In the genomic region with DNA sequence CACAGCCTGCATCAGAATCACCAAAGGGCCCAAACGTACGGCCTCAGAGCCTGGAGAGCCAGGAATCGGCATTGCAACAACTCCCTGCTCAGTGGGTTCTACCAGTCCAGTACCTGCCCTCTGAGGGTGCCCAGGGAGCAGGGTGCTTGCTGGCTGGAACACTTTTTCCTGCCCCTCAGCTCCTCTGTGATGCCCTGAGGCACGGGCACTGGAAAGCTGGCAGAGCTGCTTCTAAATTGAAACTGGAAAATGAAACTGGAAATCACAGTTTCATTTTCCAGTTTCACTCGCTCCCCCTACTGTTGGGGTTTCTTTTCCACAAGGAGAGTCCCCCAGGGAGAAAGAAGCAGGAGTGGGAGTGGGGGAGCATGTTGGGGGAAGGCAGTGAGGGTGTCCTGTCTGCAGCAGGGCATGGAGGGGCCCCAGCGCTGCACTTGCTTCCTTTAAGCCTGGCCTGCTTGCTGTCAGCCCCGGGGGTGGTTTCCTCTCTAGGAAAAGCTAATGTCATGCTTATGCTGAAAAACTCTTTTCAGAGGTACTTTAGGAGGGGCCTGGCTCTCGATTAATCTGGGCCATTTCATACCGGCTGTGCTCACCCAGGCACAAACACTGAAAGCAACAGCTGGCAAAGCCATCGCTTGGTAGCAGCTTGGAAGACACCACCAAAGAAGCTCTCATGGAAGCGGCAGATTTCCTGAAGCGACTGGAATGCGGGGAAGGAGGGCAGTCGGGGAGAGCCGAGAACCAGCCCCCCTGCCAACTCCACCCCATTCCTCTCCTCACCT, we compare ENCODE assay signal across 8 cellular contexts. TPM values are rescaled to one million over a fixed set of nuclear protein-coding genes. Genes with fewer than 3 reads are reported as not detected.
DNase-seq lines count a peak whose midpoint lies in the region; ATAC-seq and TF ChIP-seq lines count a peak whose summit lies in the region.

No MANE protein-coding gene starts in this region.

- CTCF ChIA-PET in AG04449 (lab: Yijun Ruan, JAX): interaction anchor here (0.7 to 4.0 kb wide), 14 partner anchors 9 to 77 kb away, joined by 3 to 16 read pairs (median 6); a partner anchor contains a TSS
- CTCF ChIA-PET in HCT116 (lab: Charles Lee): interaction anchor here (1.7 kb wide), 1 partner anchor 36 kb away, joined by 3 read pairs; no protein-coding TSS in a partner anchor

- 0 out of 2 replicates have a peak overlapping the region, but pooled peaks have one; percentile 4 for H3K4me2 ChIP-seq in HCT116 (ENCODE audit: low read length)

- no peak for TF ChIP-seq EP300 in upper lobe of left lung (IDR thresholded peaks at IDR 0.05)

- H3K4me3 Mint-ChIP-seq in activated naive CD4-positive, alpha-beta T cell treated with anti-CD3 and anti-CD28 coated beads, Interleukin-2, amount 50 U/mL, for 24 hours: peak overlapping the region; percentile 80

- ATAC-seq in HCT116: no peak
- peak; percentile 1 to 45 (median 12) for ATAC-seq in right lobe of liver
- ATAC-seq in upper lobe of left lung (ENCODE audit: low FRiP score in 2 of 2): no peak
- ATAC-seq in GM18873 (IDR thresholded peaks at IDR 0.05; ENCODE audit: low FRiP score, unreplicated experiment): no peak
- no peak for ATAC-seq in GM19452 (IDR thresholded peaks at IDR 0.05; ENCODE audit: unreplicated experiment)

- POLR2A ChIA-PET in AG04449 (lab: Yijun Ruan, JAX) (interaction anchor here (1.1 to 1.2 kb wide), 2 partner anchors 15 to 27 kb away, joined by 3 to 5 read pairs; a partner anchor contains a TSS), HCT116 (lab: Charles Lee) (no interaction called here)

- intact Hi-C loops in HCT116 (cut with micrococcal nuclease): no loop called here
- intact Hi-C loops in right lobe of liver (cut with DNase I): loop anchor here in 1 of 2 donors (10.0 kb wide), 1 partner anchor 50 kb away; no protein-coding TSS in a partner anchor

- no peak; the same call in 1 of the 2 replicates for TF ChIP-seq RAD21 in HCT116 (IDR thresholded peaks at IDR 0.05; ENCODE audit: low read depth)

- no peak for TF ChIP-seq POLR2A in HCT116 (IDR thresholded peaks at IDR 0.05; ENCODE audit: borderline replicate concordance, extremely low read depth, insufficient read depth, insufficient read length)
- TF ChIP-seq POLR2A in right lobe of liver (IDR thresholded peaks at IDR 0.05): no peak
- no peak for TF ChIP-seq POLR2A in upper lobe of left lung (IDR thresholded peaks at IDR 0.05)

- no peaks in the 10 kb centered on the region for H4K20me1 ChIP-seq in HCT116 (ENCODE audit: insufficient read depth)

- H3K4me3 ChIP-seq in AG04449 (ENCODE audit: low read depth, low read length) (no peak overlapping the region; the same call in 1 of the 2 replicates), HCT116 (replicated peaks in 1 of 2; ENCODE audit: low read depth in 1 of 2, low read length in 2 of 2) (no peak overlapping the region), right lobe of liver (peak overlapping the region; percentile 15 to 28 (median 19)), upper lobe of left lung (peak overlapping the region in 3 of 4 donors; percentile 1 to 34 (median 27))

- H3K9me3 ChIP-seq in HCT116 (ENCODE audit: control insufficient read depth in 1 of 2, insufficient read depth in 1 of 2, low read depth in 1 of 2, low read length in 2 of 2) (no peaks in the 10 kb centered on the region), right lobe of liver (no peaks in the 10 kb centered on the region), upper lobe of left lung (no peaks in the 10 kb centered on the region)

- BruUV-seq in HCT116 (replicated peaks; lab: Mats Ljungman, UMichigan): no TSS peak

- H3K27ac ChIP-seq in HCT116 (ENCODE audit: low read depth, low read length) (no peak overlapping the region), right lobe of liver (peak overlapping the region; percentile 81 to 92 (median 88)), upper lobe of left lung (peak overlapping the region; percentile 70 to 88 (median 84))

- no peaks in the 10 kb centered on the region for H3K27me3 Mint-ChIP-seq in activated naive CD4-positive, alpha-beta T cell treated with anti-CD3 and anti-CD28 coated beads, Interleukin-2, amount 50 U/mL, for 24 hours

- H3K36me3 ChIP-seq in HCT116 (ENCODE audit: control insufficient read depth in 1 of 2, insufficient read depth in 2 of 2, low read length in 2 of 2) (no peaks in the 10 kb centered on the region), right lobe of liver (no peaks in the 10 kb centered on the region), upper lobe of left lung (peaks cover 0 to 7% (median 0%) of the 10 kb centered on the region in 4 donors)

- 8% methylated on average over 10 of the region's 15 CpGs for WGBS in right lobe of liver (ENCODE audit: insufficient coverage, low coverage, low lambda C conversion rate, missing lambda C conversion rate)
- WGBS in upper lobe of left lung, 2 donors: 15 to 29% methylated on average over 13 to 15 of the region's 15 CpGs

- H3K27ac Mint-ChIP-seq in activated naive CD4-positive, alpha-beta T cell treated with anti-CD3 and anti-CD28 coated beads, Interleukin-2, amount 50 U/mL, for 24 hours: peak overlapping the region; percentile 85

- no peaks in the 10 kb centered on the region for H3K9me3 Mint-ChIP-seq in activated naive CD4-positive, alpha-beta T cell treated with anti-CD3 and anti-CD28 coated beads, Interleukin-2, amount 50 U/mL, for 24 hours

- H3K9ac ChIP-seq in HCT116 (ENCODE audit: low read length): no peak overlapping the region

- DNase-seq in AG04449 (ENCODE audit: low read depth, low spot score) (no peak), HCT116 (ENCODE audit: low read depth, low spot score) (no peak), right lobe of liver (peak in 2 of 3 donors; percentile 66 to 67), upper lobe of left lung (no peak), SIG-M5 (lab: John Stamatoyannopoulos, UW) (no peak)

- TF ChIP-seq CTCF in AG04449 (IDR thresholded peaks at IDR 0.05; ENCODE audit: insufficient read depth, low read length, missing control alignments) (peak; percentile 19), HCT116 (IDR thresholded peaks at IDR 0.05 in 2 of 3, conservative IDR thresholded peaks at IDR 0.05 in 1 of 3; ENCODE audit: borderline replicate concordance in 1 of 3, insufficient read depth in 1 of 3, low read depth in 2 of 3, low read length in 2 of 3) (no peak), right lobe of liver (IDR thresholded peaks at IDR 0.05) (peak; percentile 23 to 49 (median 35)), upper lobe of left lung (IDR thresholded peaks at IDR 0.05) (peak in 4 of 6 experiments; percentile 29 to 44 (median 36))

- no peaks in the 10 kb centered on the region for H3K79me2 ChIP-seq in HCT116 (ENCODE audit: insufficient read depth, low read length)

- H3K4me1 Mint-ChIP-seq in activated naive CD4-positive, alpha-beta T cell treated with anti-CD3 and anti-CD28 coated beads, Interleukin-2, amount 50 U/mL, for 24 hours: peaks cover 93% of the 10 kb centered on the region

- H2AFZ ChIP-seq in HCT116 (ENCODE audit: low read depth, low read length, poor library complexity, severe bottlenecking): no peak overlapping the region

- no peaks in the 10 kb centered on the region for H3K9me2 ChIP-seq in HCT116 (ENCODE audit: insufficient read depth)

- RAD21 ChIA-PET in HCT116 (lab: Charles Lee; ENCODE audit: low non-redundant PET in 1 of 2, low total read pairs in 2 of 2, uncharacterized antibody in 2 of 2, unreplicated experiment in 2 of 2): no interaction called here

- peaks cover 9 to 45% of the 10 kb centered on the region in 2 experiments for H3K4me1 ChIP-seq in HCT116 (ENCODE audit: control insufficient read depth in 1 of 2, insufficient read depth in 2 of 2, low read length in 2 of 2)
- peaks cover 2 to 89% (median 55%) of the 10 kb centered on the region in 4 donors for H3K4me1 ChIP-seq in right lobe of liver
- peaks cover 62 to 79% (median 71%) of the 10 kb centered on the region in 4 donors for H3K4me1 ChIP-seq in upper lobe of left lung

- no peaks in the 10 kb centered on the region for H3K27me3 ChIP-seq in HCT116 (ENCODE audit: insufficient read depth, low read length)
- H3K27me3 ChIP-seq in right lobe of liver: no peaks in the 10 kb centered on the region
- no peaks in the 10 kb centered on the region for H3K27me3 ChIP-seq in upper lobe of left lung

- H3K36me3 Mint-ChIP-seq in activated naive CD4-positive, alpha-beta T cell treated with anti-CD3 and anti-CD28 coated beads, Interleukin-2, amount 50 U/mL, for 24 hours: peaks cover 14% of the 10 kb centered on the region

TF ChIP-seq in HCT116, 20 proteins besides CTCF, POLR2A, EP300 and RAD21:
- TF ChIP-seq TCF7L2 (IDR thresholded peaks at IDR 0.05; ENCODE audit: borderline replicate concordance, extremely low read depth, insufficient read depth, insufficient read length): no peak
- TF ChIP-seq SIN3A (IDR thresholded peaks at IDR 0.05; ENCODE audit: low read depth): no peak
- TF ChIP-seq, protein P1, sequence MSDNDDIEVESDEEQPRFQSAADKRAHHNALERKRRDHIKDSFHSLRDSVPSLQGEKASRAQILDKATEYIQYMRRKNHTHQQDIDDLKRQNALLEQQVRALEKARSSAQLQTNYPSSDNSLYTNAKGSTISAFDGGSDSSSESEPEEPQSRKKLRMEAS (IDR thresholded peaks at IDR 0.05): no peak
- no peak for TF ChIP-seq EZH2phosphoT487 (IDR thresholded peaks at IDR 0.05; ENCODE audit: borderline replicate concordance)
- no peak for TF ChIP-seq SRF (IDR thresholded peaks at IDR 0.05; ENCODE audit: low read depth)
- no peak for TF ChIP-seq SP1 (IDR thresholded peaks at IDR 0.05; ENCODE audit: low read depth)
- TF ChIP-seq CEBPB (IDR thresholded peaks at IDR 0.05; ENCODE audit: low read depth): no peak

RNA-seq across cellular contexts. Expression of a gene that starts 26.2 kb away (rescaled TPM):
- total RNA-seq in HCT116 (2021; ENCODE audit: unreplicated experiment) (30.1 TPM), right lobe of liver (10 to 100 TPM; 23.9 to 38.3 (median 30.2) TPM), upper lobe of left lung (10 to 100 TPM; 42.1 to 94.3 (median 79.3) TPM)
- polyA plus RNA-seq in HCT116 (2012): 16.5 and 26.0 TPM in 2 replicates

Comparison
In these comparisons a context has a peak if more than half of its experiments do, and no peak if none do; other contexts are left out.
1. DNase-seq: peak in right lobe of liver (2 of 3); none in AG04449 (single experiment), HCT116 (single experiment), upper lobe of left lung (0 of 2) and SIG-M5 (single experiment).
2. H3K4me3 ChIP-seq: peak in right lobe of liver (3 of 3) and upper lobe of left lung (3 of 4); none in AG04449 (single experiment) and HCT116 (0 of 2).
3. CTCF ChIP-seq: peak in AG04449 (single experiment), right lobe of liver (4 of 4) and upper lobe of left lung (4 of 6); none in HCT116 (0 of 3).
4. ATAC-seq: peak in right lobe of liver (4 of 4); none in HCT116 (single experiment), upper lobe of left lung (0 of 2), GM18873 (single experiment) and GM19452 (single experiment).